In the genomic region with DNA sequence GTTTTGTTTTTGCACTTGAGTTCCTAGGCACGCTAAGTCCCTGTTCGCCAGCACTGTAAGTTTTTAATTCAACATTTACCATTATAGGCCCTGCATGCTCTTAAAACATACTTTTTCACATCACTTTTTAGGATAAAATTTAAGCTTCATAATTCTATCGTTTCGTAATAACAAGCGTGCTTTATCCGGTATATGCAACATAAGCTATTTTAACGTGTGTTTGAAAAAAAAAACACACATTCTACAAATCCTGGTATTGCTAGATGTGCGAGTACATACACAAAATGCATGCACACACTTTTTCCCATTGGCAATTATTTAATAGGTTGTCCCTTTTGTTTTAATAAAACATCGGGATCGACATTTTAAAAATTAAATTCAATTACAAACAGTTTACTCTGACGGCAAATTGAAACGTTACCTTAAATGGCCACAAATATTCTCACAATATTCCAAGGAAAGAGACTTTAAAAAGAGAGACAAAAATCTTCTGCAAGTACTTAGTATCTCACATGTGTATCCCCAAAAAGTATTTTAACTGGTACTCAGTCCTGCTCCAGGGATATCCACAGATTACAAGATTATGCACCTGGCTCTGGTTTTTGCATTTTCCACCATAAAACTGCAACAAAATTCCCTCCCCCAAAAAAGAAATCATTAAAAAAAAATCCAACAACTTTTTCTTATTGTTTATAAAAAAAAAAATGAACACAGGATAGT, we compare ENCODE assay signal across 8 cellular contexts. TPM values are rescaled to one million over a fixed set of nuclear protein-coding genes. Genes with fewer than 3 reads are reported as not detected.
DNase-seq lines count a peak whose midpoint lies in the region; ATAC-seq lines count a peak whose summit lies in the region.

No MANE protein-coding gene starts in this region.

- DNase-seq in NCI-H1092 treated with DMSO at 0.1 percent for 48 hours (lab: John Stamatoyannopoulos, UW) (peak; percentile 73), NCI-H1092 (lab: John Stamatoyannopoulos, UW) (no peak), NCI-H748 (lab: John Stamatoyannopoulos, UW; ENCODE audit: unreplicated experiment) (peak; percentile 72), dermis blood vessel endothelial cell (peak; percentile 54), OCI-M2 (lab: John Stamatoyannopoulos, UW; ENCODE audit: unreplicated experiment) (no peak)
- no peak for DNase-seq in stimulated activated CD4-positive, alpha-beta T cell treated with anti-CD3 and anti-CD28 coated beads, Interleukin-1b, Interleukin-23, amount 100 ng/mL, for 48 hours

- H3K4me1 ChIP-seq in mucosa of rectum (ENCODE audit: control insufficient read depth in 2 of 2, insufficient read depth in 2 of 2, low read length in 2 of 2): no peaks in the 10 kb centered on the region

- peak overlapping the region; percentile 60 to 68 for H3K4me3 ChIP-seq in mucosa of rectum (ENCODE audit: low read length in 2 of 2)

- no peaks in the 10 kb centered on the region for H3K36me3 ChIP-seq in mucosa of rectum (ENCODE audit: control insufficient read depth in 2 of 2, insufficient read depth in 2 of 2, low read length in 2 of 2)

- peak overlapping the region in 1 of 2 donors; percentile 18 for H3K9ac ChIP-seq in mucosa of rectum (ENCODE audit: low read depth in 1 of 2, low read length in 2 of 2)

- ATAC-seq in GM21515 (IDR thresholded peaks at IDR 0.05; ENCODE audit: unreplicated experiment): no peak

- peaks cover 0 to 4% of the 10 kb centered on the region in 2 donors for H3K27me3 ChIP-seq in mucosa of rectum (ENCODE audit: control insufficient read depth in 2 of 2, insufficient read depth in 2 of 2, low read length in 2 of 2)

- H3K27ac ChIP-seq in mucosa of rectum (ENCODE audit: low read depth in 2 of 2, low read length in 2 of 2): peak overlapping the region; percentile 38 to 56

- no peaks in the 10 kb centered on the region for H3K9me3 ChIP-seq in mucosa of rectum (ENCODE audit: control insufficient read depth in 2 of 2, low read length in 2 of 2)

RNA-seq across cellular contexts. Expression of gene TCF4, which starts 1.0 kb away (rescaled TPM):
- 474 and 759 TPM in 2 replicates for total RNA-seq in dermis blood vessel endothelial cell

Comparison
In these comparisons a context has a peak if more than half of its experiments do, and no peak if none do; other contexts are left out.
1. DNase-seq: peak in NCI-H1092 treated with DMSO at 0.1 percent for 48 hours (single experiment), NCI-H748 (single experiment) and dermis blood vessel endothelial cell (single experiment); none in NCI-H1092 (single experiment), OCI-M2 (single experiment) and stimulated activated CD4-positive, alpha-beta T cell treated with anti-CD3 and anti-CD28 coated beads, Interleukin-1b, Interleukin-23, amount 100 ng/mL, for 48 hours (single experiment).